ENCODE assay signal across 16 cellular contexts in genomic region chr6:128290221-128290620, GRCh38.
DNase-seq lines count a peak whose midpoint lies in the region; ATAC-seq and TF ChIP-seq lines count a peak whose summit lies in the region.
"Had no signal": no experiment of that assay in that cellular context is flagged by ENCODE, and none has a peak within 500 bp of the region (broad histone marks: within the 10 kb centered on the region; RNA-seq: fewer than 3 reads in every experiment).

No MANE protein-coding gene starts in this region.

- DNase-seq in astrocyte of the cerebellum (ENCODE audit: low read depth) = peak; percentile 62
- peak; percentile 40 for DNase-seq in renal cortical epithelial cell (ENCODE audit: low read depth)
- no peak for DNase-seq in CD4-positive, alpha-beta memory T cell
- DNase-seq in Right ventricle myocardium superior = no peak
- no peak for DNase-seq in GM13976 (ENCODE audit: low spot score)
- DNase-seq: CD4-positive, alpha-beta T cell; DMS79 treated with DMSO at 0.1 percent for 48 hours; NCI-H1436; NCI-H2029 treated with DMSO at 0.1 percent for 48 hours; NCI-H2227 treated with DMSO at 0.1 percent for 48 hours; NCI-H524; PC-9 had no signal

- no peak overlapping the region for H3K4me3 ChIP-seq in astrocyte of the cerebellum (ENCODE audit: low read depth, low read length)
- H3K4me3 ChIP-seq in CD4-positive, alpha-beta memory T cell (ENCODE audit: low read length in 2 of 2) = no peak overlapping the region
- H3K4me3 ChIP-seq: PC-9, SJSA1 had no signal

- H3K9me3 ChIP-seq in CD4-positive, alpha-beta memory T cell (ENCODE audit: control insufficient read depth in 1 of 2, low read length in 2 of 2) = no peaks in the 10 kb centered on the region
- H3K9me3 ChIP-seq: SJSA1 had no signal

- H3K27me3 Mint-ChIP-seq in CD4-positive, alpha-beta memory T cell = peaks cover 0 to 1% of the 10 kb centered on the region in 2 donors
- H3K27me3 Mint-ChIP-seq: CD4-positive, alpha-beta T cell had no signal

- CTCF ChIA-PET in CD4-positive, alpha-beta memory T cell (lab: Charles Lee; ENCODE audit: partially characterized antibody) = no interaction called here

- H3K4me3 Mint-ChIP-seq in CD4-positive, alpha-beta memory T cell = no peak overlapping the region
- H3K4me3 Mint-ChIP-seq: CD4-positive, alpha-beta T cell had no signal

- H3K36me3 ChIP-seq in CD4-positive, alpha-beta memory T cell (ENCODE audit: insufficient read depth, low read length) = no peaks in the 10 kb centered on the region
- H3K36me3 ChIP-seq: SJSA1 had no signal

- no peaks in the 10 kb centered on the region for H3K36me3 Mint-ChIP-seq in CD4-positive, alpha-beta memory T cell

- H3K27me3 ChIP-seq in CD4-positive, alpha-beta memory T cell (ENCODE audit: insufficient read depth, low read length) = no peaks in the 10 kb centered on the region
- H3K27me3 ChIP-seq: SJSA1 had no signal

- intact Hi-C loops in CD4-positive, alpha-beta memory T cell (cut with micrococcal nuclease) = no loop called here
- intact Hi-C loops in Right ventricle myocardium superior (cut with DNase I) = no loop called here

- ATAC-seq in GM18907 (IDR thresholded peaks at IDR 0.05; ENCODE audit: unreplicated experiment) = peak; percentile 80
- peak; percentile 87 for ATAC-seq in HG02981 (IDR thresholded peaks at IDR 0.05; ENCODE audit: unreplicated experiment)
- no peak for ATAC-seq in Right ventricle myocardium superior (ENCODE audit: poor library complexity)

- TF ChIP-seq CTCF in astrocyte of the cerebellum (IDR thresholded peaks at IDR 0.05; ENCODE audit: low read depth, low read length, missing control alignments) (no peak), GM13976 (IDR thresholded peaks at IDR 0.05; ENCODE audit: borderline replicate concordance, control extremely low read depth, extremely low read depth, insufficient read depth, missing control alignments) (no peak)

- POLR2A ChIA-PET in CD4-positive, alpha-beta memory T cell (lab: Charles Lee; ENCODE audit: partially characterized antibody) = no interaction called here

- H3K27ac Mint-ChIP-seq in CD4-positive, alpha-beta memory T cell = no peak overlapping the region
- H3K27ac Mint-ChIP-seq: CD4-positive, alpha-beta T cell had no signal

- no peaks in the 10 kb centered on the region for H3K4me1 ChIP-seq in CD4-positive, alpha-beta memory T cell (ENCODE audit: insufficient read depth, low read length)
- H3K4me1 ChIP-seq: SJSA1 had no signal

- in situ Hi-C loops in astrocyte of the cerebellum (cut with HindIII; ENCODE audit: low sequenced_read_pairs) (no loop called here), GM13976 (cut with MboI; ENCODE audit: low sequenced_read_pairs, unreplicated experiment) (no loop called here)

- H3K4me1 Mint-ChIP-seq in CD4-positive, alpha-beta memory T cell = peaks cover 0 to 7% (median 4%) of the 10 kb centered on the region in 4 donors

- peaks cover 0 to 4% (median 0%) of the 10 kb centered on the region in 8 donors for H3K9me3 Mint-ChIP-seq in CD4-positive, alpha-beta memory T cell
- H3K9me3 Mint-ChIP-seq: CD4-positive, alpha-beta T cell had no signal

- H3K27ac ChIP-seq in CD4-positive, alpha-beta memory T cell (ENCODE audit: low read depth, low read length) = no peak overlapping the region
- H3K27ac ChIP-seq: HL-60, PC-9, SJSA1 had no signal

Comparison
In these comparisons a context has a peak if more than half of its experiments do, and no peak if none do; other contexts are left out.
1. DNase-seq: peak in astrocyte of the cerebellum (single experiment) and renal cortical epithelial cell (single experiment); none in CD4-positive, alpha-beta memory T cell (0 of 5), Right ventricle myocardium superior (single experiment) and GM13976 (single experiment).